Comparison of ENCODE assay signal across 8 cellular contexts in the genomic region with DNA sequence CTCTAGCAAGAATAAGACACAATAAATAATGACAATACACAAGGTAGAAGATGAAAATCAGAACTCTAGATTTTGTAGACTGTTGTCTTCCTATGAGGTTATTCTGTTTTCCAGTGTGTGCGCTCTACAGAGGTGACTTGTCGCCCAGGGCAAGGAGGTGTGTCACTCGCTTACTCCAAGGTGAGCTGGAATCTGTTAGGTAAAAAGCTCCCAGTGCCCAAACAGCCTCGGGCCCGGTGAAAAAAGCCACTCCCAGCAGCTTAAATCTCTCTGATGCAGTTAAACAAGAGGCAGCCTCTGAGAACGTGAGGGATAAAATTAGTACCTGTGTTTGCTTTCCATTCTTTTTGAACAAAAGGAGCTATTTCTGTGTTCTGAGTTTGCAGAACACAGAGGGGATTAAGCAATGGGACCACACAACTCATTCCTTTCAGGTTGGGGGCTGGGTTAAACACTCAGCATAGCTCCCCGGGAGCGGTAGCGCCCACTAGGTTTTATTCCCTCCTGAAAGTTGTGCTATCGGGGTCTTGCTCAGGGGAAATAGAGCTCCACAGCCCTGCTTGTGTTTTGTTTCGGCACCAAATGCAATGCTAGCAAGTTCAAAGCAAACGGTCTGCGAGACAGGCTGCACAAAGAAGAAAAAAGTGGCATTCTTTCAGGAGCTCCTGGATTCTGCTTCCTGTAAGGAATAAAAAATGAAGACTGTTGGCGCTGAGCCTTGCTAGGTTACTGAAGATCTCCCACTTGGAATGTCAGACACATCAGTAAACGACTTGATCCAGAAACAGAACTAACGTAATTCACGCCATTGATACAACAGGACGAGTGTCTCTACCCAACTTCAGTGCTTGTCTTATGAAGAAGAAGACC.
DNase-seq lines count a peak whose midpoint lies in the region; ATAC-seq and TF ChIP-seq lines count a peak whose summit lies in the region.

No MANE protein-coding gene starts in this region.

- H3K4me3 Mint-ChIP-seq in CD8-positive, alpha-beta memory T cell = peak overlapping the region in 1 of 7 donors; percentile 13
- peak overlapping the region; percentile 91 for H3K4me3 Mint-ChIP-seq in natural killer cell

- peaks cover 0 to 5% of the 10 kb centered on the region in 2 donors for H3K27me3 Mint-ChIP-seq in CD8-positive, alpha-beta memory T cell
- peaks cover 0 to 5% of the 10 kb centered on the region in 2 donors for H3K27me3 Mint-ChIP-seq in natural killer cell (ENCODE audit: low read depth in 2 of 2)

- no peaks in the 10 kb centered on the region for H3K4me1 ChIP-seq in CD8-positive, alpha-beta memory T cell (ENCODE audit: insufficient read depth, low read length)
- H3K4me1 ChIP-seq in colonic mucosa = no peaks in the 10 kb centered on the region

- no peak for TF ChIP-seq CTCF in colonic mucosa (IDR thresholded peaks at IDR 0.05)
- no peak for TF ChIP-seq CTCF in natural killer cell (IDR thresholded peaks at IDR 0.05)
- TF ChIP-seq CTCF in GM13976 (IDR thresholded peaks at IDR 0.05; ENCODE audit: borderline replicate concordance, control extremely low read depth, extremely low read depth, insufficient read depth, missing control alignments) = no peak

- H3K36me3 Mint-ChIP-seq in CD8-positive, alpha-beta memory T cell = no peaks in the 10 kb centered on the region
- no peaks in the 10 kb centered on the region for H3K36me3 Mint-ChIP-seq in natural killer cell

- peaks cover 0 to 16% (median 3%) of the 10 kb centered on the region in 5 donors for H3K9me3 Mint-ChIP-seq in CD8-positive, alpha-beta memory T cell
- peaks cover 2 to 3% of the 10 kb centered on the region in 2 donors for H3K9me3 Mint-ChIP-seq in natural killer cell

- CTCF ChIA-PET in CD8-positive, alpha-beta memory T cell (lab: Charles Lee) = no interaction called here

- H3K27ac Mint-ChIP-seq in CD8-positive, alpha-beta memory T cell = no peak overlapping the region
- H3K27ac Mint-ChIP-seq in natural killer cell = peak overlapping the region; percentile 68 to 85

- peak in 1 of 3 donors; percentile 35 for ATAC-seq in natural killer cell
- no peak for ATAC-seq in GM18858 (IDR thresholded peaks at IDR 0.05; ENCODE audit: unreplicated experiment)
- ATAC-seq in GM19324 (IDR thresholded peaks at IDR 0.05; ENCODE audit: low FRiP score, unreplicated experiment) = no peak

- no peaks in the 10 kb centered on the region for H3K9me3 ChIP-seq in CD8-positive, alpha-beta memory T cell (ENCODE audit: low read length)
- H3K9me3 ChIP-seq in colonic mucosa = no peaks in the 10 kb centered on the region

- no peak overlapping the region for H3K4me3 ChIP-seq in CD8-positive, alpha-beta memory T cell (ENCODE audit: low read length)
- peak overlapping the region; percentile 5 for H3K4me3 ChIP-seq in colonic mucosa

- POLR2A ChIA-PET in CD8-positive, alpha-beta memory T cell (lab: Charles Lee) = no interaction called here

- no peaks in the 10 kb centered on the region for H3K4me1 Mint-ChIP-seq in CD8-positive, alpha-beta memory T cell
- peaks cover 26 to 31% of the 10 kb centered on the region in 2 donors for H3K4me1 Mint-ChIP-seq in natural killer cell

- intact Hi-C loops in colonic mucosa (cut with DNase I) = no loop called here
- intact Hi-C loops in natural killer cell (cut with micrococcal nuclease) = no loop called here

- H3K9ac ChIP-seq in colonic mucosa (ENCODE audit: low read depth in 2 of 2, low read length in 2 of 2) = peak overlapping the region in 1 of 2 donors; percentile 27

- no peak for DNase-seq in CD8-positive, alpha-beta memory T cell
- peak in 2 of 3 experiments; percentile 85 to 97 for DNase-seq in NCI-H1417 (lab: John Stamatoyannopoulos, UW)
- DNase-seq in colonic mucosa = no peak
- DNase-seq in natural killer cell = no peak
- DNase-seq in hepatic stellate cell (ENCODE audit: low spot score) = no peak
- no peak for DNase-seq in GM13976 (ENCODE audit: low spot score)

- in situ Hi-C loops in GM13976 (cut with MboI; ENCODE audit: low sequenced_read_pairs, unreplicated experiment) = no loop called here

- no peaks in the 10 kb centered on the region for H3K27me3 ChIP-seq in CD8-positive, alpha-beta memory T cell (ENCODE audit: insufficient read depth, low read length, poor library complexity, severe bottlenecking)
- H3K27me3 ChIP-seq in colonic mucosa = no peaks in the 10 kb centered on the region

- H3K27ac ChIP-seq in CD8-positive, alpha-beta memory T cell (ENCODE audit: low read depth, low read length) = peak overlapping the region; percentile 43
- no peak overlapping the region for H3K27ac ChIP-seq in colonic mucosa

- no peaks in the 10 kb centered on the region for H3K36me3 ChIP-seq in CD8-positive, alpha-beta memory T cell (ENCODE audit: insufficient read depth, low read length)
- no peaks in the 10 kb centered on the region for H3K36me3 ChIP-seq in colonic mucosa

Comparison
In these comparisons a context has a peak if more than half of its experiments do, and no peak if none do; other contexts are left out.
1. DNase-seq: peak in NCI-H1417 (2 of 3); none in CD8-positive, alpha-beta memory T cell (0 of 5), colonic mucosa (single experiment), natural killer cell (single experiment), hepatic stellate cell (single experiment) and GM13976 (single experiment).
2. H3K27ac Mint-ChIP-seq: peak in natural killer cell (2 of 2); none in CD8-positive, alpha-beta memory T cell (0 of 8).